Comparison of ENCODE assay signal across 1 cellular context in genomic region chr12:63893170-63893569, GRCh38.
TF ChIP-seq lines count a peak whose summit lies in the region.

No MANE protein-coding gene starts in this region.

TF ChIP-seq in GM23338, 12 proteins besides CTCF, POLR2A, EP300 and RAD21:
- TF ChIP-seq ZNF462 (CRISPR knock-in tag; IDR thresholded peaks at IDR 0.05) (no peak), ZNF114 (CRISPR knock-in tag; IDR thresholded peaks at IDR 0.05) (no peak), POLR2AphosphoS5 (IDR thresholded peaks at IDR 0.05; ENCODE audit: low read depth) (no peak), EZH2 (IDR thresholded peaks at IDR 0.05; ENCODE audit: low read depth, unreplicated experiment) (no peak), NANOG (IDR thresholded peaks at IDR 0.05; ENCODE audit: borderline replicate concordance) (no peak), ZNF331 (CRISPR knock-in tag; IDR thresholded peaks at IDR 0.05; ENCODE audit: low read depth) (no peak), REST (IDR thresholded peaks at IDR 0.05; ENCODE audit: unreplicated experiment) (no peak), EZH2phosphoT487 (IDR thresholded peaks at IDR 0.05; ENCODE audit: unreplicated experiment) (no peak), CREB1 (CRISPR knock-in tag; IDR thresholded peaks at IDR 0.05; ENCODE audit: low read depth) (no peak), STAT1 (IDR thresholded peaks at IDR 0.05; ENCODE audit: unreplicated experiment) (no peak), ETS1 (IDR thresholded peaks at IDR 0.05) (no peak), JUNB (IDR thresholded peaks at IDR 0.05; ENCODE audit: unreplicated experiment) (no peak)
TF ChIP-seq in GM23338: peak in this region for 0.
